In genomic region chr1:163410073-163410522, GRCh38 we compare ENCODE assay signal across 8 cellular contexts.
A peak's percentile ranks its signal among the peaks of the same experiment; 100 is the strongest.
DNase-seq lines count a peak whose midpoint lies in the region; ATAC-seq, FAIRE-seq and TF ChIP-seq lines count a peak whose summit lies in the region.

No MANE protein-coding gene starts in this region.

- CTCF ChIA-PET in AG04449 (lab: Yijun Ruan, JAX) = interaction anchor here (1.0 to 1.5 kb wide), 2 partner anchors 36 to 126 kb away, joined by 3 to 4 read pairs; no protein-coding TSS in a partner anchor

- no peaks in the 10 kb centered on the region for H3K9me3 Mint-ChIP-seq in natural killer cell

- intact Hi-C loops in natural killer cell (cut with micrococcal nuclease) (loop anchor here (1.0 kb wide), 1 partner anchor 1377 kb away; no protein-coding TSS in a partner anchor), uterus (cut with DNase I; ENCODE audit: low total_unique reads) (no loop called here)

- peaks cover 0 to 4% of the 10 kb centered on the region in 2 donors for H3K27me3 Mint-ChIP-seq in natural killer cell (ENCODE audit: low read depth in 2 of 2)

- DNase-seq in AG04449 (ENCODE audit: low read depth, low spot score) = peak; percentile 9
- DNase-seq in GM06990 (ENCODE audit: extremely low read depth, insufficient read length) = no peak
- DNase-seq in NCI-H1092 treated with DMSO at 0.1 percent for 48 hours (lab: John Stamatoyannopoulos, UW) = peak; percentile 89
- peak; percentile 91 for DNase-seq in SK-N-MC (ENCODE audit: low read depth, low spot score)
- no peak for DNase-seq in natural killer cell
- DNase-seq in uterus = peak; percentile 52 to 63

- H3K27me3 ChIP-seq in GM06990 (replicated peaks; ENCODE audit: control insufficient read depth, insufficient read depth, low read length) (no peaks in the 10 kb centered on the region), uterus (no peaks in the 10 kb centered on the region)

- no peak overlapping the region for H3K27ac Mint-ChIP-seq in natural killer cell

- FAIRE-seq in endometrium (lab: Jason Lieb, UNC) = peak; percentile 12

- H3K4me1 ChIP-seq in uterus = peaks cover 0 to 4% of the 10 kb centered on the region in 2 donors

- no peak for TF ChIP-seq POLR2A in uterus (IDR thresholded peaks at IDR 0.05)

- TF ChIP-seq CTCF in AG04449 (IDR thresholded peaks at IDR 0.05; ENCODE audit: insufficient read depth, low read length, missing control alignments) (peak; percentile 69), GM06990 (IDR thresholded peaks at IDR 0.05; ENCODE audit: insufficient read depth, low read length, poor library complexity, severe bottlenecking) (peak; percentile 77), natural killer cell (IDR thresholded peaks at IDR 0.05) (peak; percentile 69), uterus (IDR thresholded peaks at IDR 0.05) (peak; percentile 64 to 75 (median 66))

- POLR2A ChIA-PET in AG04449 (lab: Yijun Ruan, JAX) = no interaction called here

- no peak overlapping the region for H3K4me3 Mint-ChIP-seq in natural killer cell

- ATAC-seq in natural killer cell = peak in 1 of 3 donors; percentile 36
- ATAC-seq in HG02571 (IDR thresholded peaks at IDR 0.05; ENCODE audit: unreplicated experiment) = no peak

- H3K4me1 Mint-ChIP-seq in natural killer cell = peaks cover 0 to 6% of the 10 kb centered on the region in 2 donors

- H3K27ac ChIP-seq in SK-N-MC (no peak overlapping the region), uterus (no peak overlapping the region)

- H3K36me3 ChIP-seq in GM06990 (ENCODE audit: control insufficient read depth, insufficient read depth, low read length) (no peaks in the 10 kb centered on the region), SK-N-MC (ENCODE audit: insufficient read depth, low read length) (no peaks in the 10 kb centered on the region), uterus (no peaks in the 10 kb centered on the region)

- peak overlapping the region; percentile 60 for H3K9ac ChIP-seq in SK-N-MC (ENCODE audit: insufficient read length)

- H3K36me3 Mint-ChIP-seq in natural killer cell = no peaks in the 10 kb centered on the region

- H3K9me3 ChIP-seq in SK-N-MC (ENCODE audit: low read depth, low read length) (no peaks in the 10 kb centered on the region), uterus (no peaks in the 10 kb centered on the region)

- H3K4me3 ChIP-seq in AG04449 (ENCODE audit: low read depth, low read length) = no peak overlapping the region
- H3K4me3 ChIP-seq in GM06990 (replicated peaks; ENCODE audit: low read depth, low read length) = no peak overlapping the region
- H3K4me3 ChIP-seq in SK-N-MC = peak overlapping the region; percentile 65
- H3K4me3 ChIP-seq in uterus = no peak overlapping the region

Comparison
In these comparisons a context has a peak if more than half of its experiments do, and no peak if none do; other contexts are left out.
1. DNase-seq: peak in AG04449 (single experiment), NCI-H1092 treated with DMSO at 0.1 percent for 48 hours (single experiment), SK-N-MC (single experiment) and uterus (2 of 2); none in GM06990 (single experiment) and natural killer cell (single experiment).
2. Peak in every context shown above with its lines, with median percentiles within 50 percentile points of each other: CTCF ChIP-seq.